16 cellular contexts compared by ENCODE assay signal in genomic region chr12:75471928-75472865, GRCh38. TPM values are rescaled to one million over a fixed set of nuclear protein-coding genes. Genes with fewer than 3 reads are reported as not detected.
A peak's percentile ranks its signal among the peaks of the same experiment; 100 is the strongest.
DNase-seq lines count a peak whose midpoint lies in the region; ATAC-seq and TF ChIP-seq lines count a peak whose summit lies in the region.
"Had no signal": no experiment of that assay in that cellular context is flagged by ENCODE, and none has a peak within 500 bp of the region (broad histone marks: within the 10 kb centered on the region; RNA-seq: fewer than 3 reads in every experiment).

No MANE protein-coding gene starts in this region.

- intact Hi-C loops in vagina (cut with DNase I) (no loop called here), gastrocnemius medialis (cut with DNase I; ENCODE audit: low total_unique reads) (no loop called here)

- H3K4me1 ChIP-seq in CD8-positive, alpha-beta memory T cell (ENCODE audit: insufficient read depth, low read length) = peaks cover under 1% of the 10 kb centered on the region
- H3K4me1 ChIP-seq in vagina (no peaks in the 10 kb centered on the region), gastrocnemius medialis (no peaks in the 10 kb centered on the region)
- H3K4me1 ChIP-seq: psoas muscle had no signal

- H3K9me3 ChIP-seq in CD8-positive, alpha-beta memory T cell (ENCODE audit: low read length) = no peaks in the 10 kb centered on the region
- H3K9me3 ChIP-seq in vagina (no peaks in the 10 kb centered on the region), gastrocnemius medialis (no peaks in the 10 kb centered on the region)
- H3K9me3 ChIP-seq: psoas muscle, tibial nerve had no signal

- DNase-seq in SIG-M5 treated with dmso at 0.1 percent for 504 hours (lab: John Stamatoyannopoulos, UW; ENCODE audit: unreplicated experiment) (peak; percentile 89), pons (ENCODE audit: low spot score) (peak; percentile 69), vagina (ENCODE audit: extremely low spot score in 2 of 2) (no peak), gastrocnemius medialis (no peak)
- no peak for DNase-seq in CD8-positive, alpha-beta memory T cell
- DNase-seq: activated naive CD8-positive, alpha-beta T cell treated with anti-CD3 and anti-CD28 coated beads, Interleukin-2, amount 10 ng/mL, durations not matched to agents 7 days and 5 days; cortex of kidney; foreskin fibroblast; IMR-90; NCI-H510A treated with DMSO at 0.1 percent for 48 hours; psoas muscle; SW 1271 had no signal

- TF ChIP-seq CTCF in vagina (IDR thresholded peaks at IDR 0.05) (no peak), gastrocnemius medialis (IDR thresholded peaks at IDR 0.05 in 4 of 5, conservative IDR thresholded peaks at IDR 0.05 in 1 of 5) (no peak)

- CTCF ChIA-PET in CD8-positive, alpha-beta memory T cell (lab: Charles Lee) = no interaction called here

- no peak for TF ChIP-seq POLR2A in vagina (IDR thresholded peaks at IDR 0.05)
- TF ChIP-seq POLR2A in gastrocnemius medialis (IDR thresholded peaks at IDR 0.05) = no peak

- H3K4me3 ChIP-seq in CD8-positive, alpha-beta memory T cell (ENCODE audit: low read length) = no peak overlapping the region
- H3K4me3 ChIP-seq in vagina (no peak overlapping the region), gastrocnemius medialis (no peak overlapping the region)
- H3K4me3 ChIP-seq: psoas muscle, tibial nerve had no signal

- H3K27me3 ChIP-seq in CD8-positive, alpha-beta memory T cell (ENCODE audit: insufficient read depth, low read length, poor library complexity, severe bottlenecking) = no peaks in the 10 kb centered on the region
- H3K27me3 ChIP-seq in vagina (no peaks in the 10 kb centered on the region), gastrocnemius medialis (no peaks in the 10 kb centered on the region)
- H3K27me3 ChIP-seq: tibial nerve had no signal

- no peak overlapping the region for H3K27ac Mint-ChIP-seq in CD8-positive, alpha-beta memory T cell
- H3K27ac Mint-ChIP-seq: activated naive CD8-positive, alpha-beta T cell treated with anti-CD3 and anti-CD28 coated beads, Interleukin-2, amount 10 ng/mL, durations not matched to agents 7 days and 5 days had no signal

- peak; percentile 69 for ATAC-seq in GM19372 (IDR thresholded peaks at IDR 0.05; ENCODE audit: low read depth, unreplicated experiment)
- peak; percentile 49 for ATAC-seq in HG03432 (IDR thresholded peaks at IDR 0.05; ENCODE audit: unreplicated experiment)
- ATAC-seq in GM19467 (IDR thresholded peaks at IDR 0.05; ENCODE audit: unreplicated experiment) = no peak
- ATAC-seq in gastrocnemius medialis = no peak
- ATAC-seq: psoas muscle had no signal

- in situ Hi-C loops in gastrocnemius medialis (cut with MboI; ENCODE audit: low sequenced_read_pairs in 4 of 4) = no loop called here

- peaks cover 0 to 5% (median 2%) of the 10 kb centered on the region in 3 donors for H3K36me3 Mint-ChIP-seq in CD8-positive, alpha-beta memory T cell
- H3K36me3 Mint-ChIP-seq: activated naive CD8-positive, alpha-beta T cell treated with anti-CD3 and anti-CD28 coated beads, Interleukin-2, amount 10 ng/mL, durations not matched to agents 7 days and 5 days had no signal

- peaks cover 3 to 5% (median 4%) of the 10 kb centered on the region in 3 donors for H3K4me1 Mint-ChIP-seq in CD8-positive, alpha-beta memory T cell

- POLR2A ChIA-PET in CD8-positive, alpha-beta memory T cell (lab: Charles Lee) = no interaction called here

- H3K36me3 ChIP-seq in CD8-positive, alpha-beta memory T cell (ENCODE audit: insufficient read depth, low read length) = no peaks in the 10 kb centered on the region
- H3K36me3 ChIP-seq in vagina (no peaks in the 10 kb centered on the region), gastrocnemius medialis (no peaks in the 10 kb centered on the region)
- H3K36me3 ChIP-seq: tibial nerve had no signal

- H3K4me3 Mint-ChIP-seq in CD8-positive, alpha-beta memory T cell = no peak overlapping the region
- H3K4me3 Mint-ChIP-seq: activated naive CD8-positive, alpha-beta T cell treated with anti-CD3 and anti-CD28 coated beads, Interleukin-2, amount 10 ng/mL, durations not matched to agents 7 days and 5 days had no signal

- no peak overlapping the region for H3K27ac ChIP-seq in CD8-positive, alpha-beta memory T cell (ENCODE audit: low read depth, low read length)
- no peak overlapping the region for H3K27ac ChIP-seq in vagina
- no peak overlapping the region for H3K27ac ChIP-seq in gastrocnemius medialis
- H3K27ac ChIP-seq: psoas muscle, tibial nerve had no signal

- H3K27me3 Mint-ChIP-seq in CD8-positive, alpha-beta memory T cell = peaks cover 0 to 2% of the 10 kb centered on the region in 2 donors

- H3K9me3 Mint-ChIP-seq in CD8-positive, alpha-beta memory T cell = no peaks in the 10 kb centered on the region
- H3K9me3 Mint-ChIP-seq: activated naive CD8-positive, alpha-beta T cell treated with anti-CD3 and anti-CD28 coated beads, Interleukin-2, amount 10 ng/mL, durations not matched to agents 7 days and 5 days had no signal

RNA-seq across cellular contexts. Expression of gene GLIPR1, which starts 8.4 kb away (rescaled TPM):
- 10 to 100 TPM; 22.2 to 22.8 TPM for total RNA-seq in CD8-positive, alpha-beta memory T cell
- 202 TPM for polyA plus RNA-seq in CD8-positive, alpha-beta memory T cell
- total RNA-seq in vagina (6.6 TPM), gastrocnemius medialis (1 to 10 TPM; 1.1 to 5.6 (median 2.8) TPM)

RNA-seq across cellular contexts. Expression of gene KRR1, which starts 39.2 kb away (rescaled TPM):
- total RNA-seq in CD8-positive, alpha-beta memory T cell = 100 to 1,000 TPM; 143 to 151 TPM
- 76.8 TPM for polyA plus RNA-seq in CD8-positive, alpha-beta memory T cell
- total RNA-seq in vagina = 21.4 TPM
- 10 to 100 TPM; 26.8 to 43.1 (median 34.8) TPM for total RNA-seq in gastrocnemius medialis

Comparison
In these comparisons a context has a peak if more than half of its experiments do, and no peak if none do; other contexts are left out.
1. ATAC-seq: peak in GM19372 (single experiment) and HG03432 (single experiment); none in GM19467 (single experiment) and gastrocnemius medialis (0 of 2).
2. DNase-seq: peak in SIG-M5 treated with dmso at 0.1 percent for 504 hours (single experiment) and pons (single experiment); none in CD8-positive, alpha-beta memory T cell (0 of 5), vagina (0 of 2) and gastrocnemius medialis (0 of 2).